In genomic region chr3:16801223-16801622, GRCh38 we compare ENCODE assay signal across 12 cellular contexts.
A peak's percentile ranks its signal among the peaks of the same experiment; 100 is the strongest.
DNase-seq lines count a peak whose midpoint lies in the region; ATAC-seq lines count a peak whose summit lies in the region.
"Had no signal": no experiment of that assay in that cellular context is flagged by ENCODE, and none has a peak within 500 bp of the region (broad histone marks: within the 10 kb centered on the region; RNA-seq: fewer than 3 reads in every experiment).

No MANE protein-coding gene starts in this region.

- no peaks in the 10 kb centered on the region for H3K79me2 ChIP-seq in Karpas-422 (ENCODE audit: low read length)

- H2AFZ ChIP-seq in Karpas-422 (ENCODE audit: low read length), result no peak overlapping the region

- peaks cover 0 to 4% (median 0%) of the 10 kb centered on the region in 6 donors for H3K9me3 Mint-ChIP-seq in immature natural killer cell

- no peak overlapping the region for H3K4me3 ChIP-seq in Karpas-422 (ENCODE audit: low read length)
- H3K4me3 ChIP-seq in effector memory CD4-positive, alpha-beta T cell (ENCODE audit: insufficient read depth, low read depth, low read length, poor library complexity, severe bottlenecking), result no peak overlapping the region
- H3K4me3 ChIP-seq: testis had no signal

- no peaks in the 10 kb centered on the region for H3K27me3 ChIP-seq in Karpas-422 (ENCODE audit: low read length)
- no peaks in the 10 kb centered on the region for H3K27me3 ChIP-seq in effector memory CD4-positive, alpha-beta T cell (replicated peaks; ENCODE audit: control insufficient read depth, insufficient read depth, low read length, poor library complexity, severe bottlenecking)
- H3K27me3 ChIP-seq: testis had no signal

- peak; percentile 38 for DNase-seq in Ammon's horn (ENCODE audit: low spot score)
- DNase-seq in RPMI8226, result peak; percentile 64
- DNase-seq in immature natural killer cell, result peak; percentile 29 to 38 (median 36)
- DNase-seq in activated T-cell treated with anti-CD3 and anti-CD28 coated beads for 4 hours, result no peak
- DNase-seq in Karpas-422, result no peak
- DNase-seq in effector memory CD4-positive, alpha-beta T cell, result no peak
- no peak for DNase-seq in D341Med (ENCODE audit: low spot score)
- DNase-seq: NCI-H187, SW 1271, testis had no signal

- peaks cover 53 to 55% of the 10 kb centered on the region in 2 donors for H3K4me1 Mint-ChIP-seq in immature natural killer cell

- H3K27ac ChIP-seq in Karpas-422 (ENCODE audit: low read length), result no peak overlapping the region
- no peak overlapping the region for H3K27ac ChIP-seq in effector memory CD4-positive, alpha-beta T cell (ENCODE audit: insufficient read depth, low read length, poor library complexity, severe bottlenecking)
- H3K27ac ChIP-seq: C4-2B, testis had no signal

- peak; percentile 38 for ATAC-seq in HG02884 (IDR thresholded peaks at IDR 0.05; ENCODE audit: unreplicated experiment)

- no peaks in the 10 kb centered on the region for H3K36me3 Mint-ChIP-seq in immature natural killer cell

- no peaks in the 10 kb centered on the region for H3K9me3 ChIP-seq in Karpas-422 (ENCODE audit: low read length)
- no peaks in the 10 kb centered on the region for H3K9me3 ChIP-seq in effector memory CD4-positive, alpha-beta T cell (ENCODE audit: control insufficient read depth, low read length)
- H3K9me3 ChIP-seq: testis had no signal

- H3K4me2 ChIP-seq in Karpas-422 (ENCODE audit: low read depth, low read length, poor library complexity, severe bottlenecking), result no peak overlapping the region

- H3K9me2 ChIP-seq in Karpas-422 (replicated peaks; ENCODE audit: insufficient read depth, low read length), result no peaks in the 10 kb centered on the region

- peaks cover 4% of the 10 kb centered on the region for H3K4me1 ChIP-seq in Karpas-422 (ENCODE audit: low read length)
- peaks cover 16% of the 10 kb centered on the region for H3K4me1 ChIP-seq in effector memory CD4-positive, alpha-beta T cell (ENCODE audit: control insufficient read depth, insufficient read depth, low read length, poor library complexity, severe bottlenecking)

- no peaks in the 10 kb centered on the region for H4K20me1 ChIP-seq in Karpas-422 (ENCODE audit: insufficient read depth, low read depth, low read length)

- peak overlapping the region in 2 of 5 donors; percentile 20 to 46 for H3K4me3 Mint-ChIP-seq in immature natural killer cell

- H3K27me3 Mint-ChIP-seq in immature natural killer cell (ENCODE audit: low read depth in 3 of 3), result peaks cover 3 to 7% (median 4%) of the 10 kb centered on the region in 3 donors

- H3K27ac Mint-ChIP-seq in immature natural killer cell, result no peak overlapping the region

- no peak overlapping the region for H3K9ac ChIP-seq in Karpas-422 (ENCODE audit: low read length)

- no peaks in the 10 kb centered on the region for H3K36me3 ChIP-seq in Karpas-422 (ENCODE audit: insufficient read depth, low read length)
- no peaks in the 10 kb centered on the region for H3K36me3 ChIP-seq in effector memory CD4-positive, alpha-beta T cell (ENCODE audit: control insufficient read depth, insufficient read depth, low read length)

Comparison
In these comparisons a context has a peak if more than half of its experiments do, and no peak if none do; other contexts are left out.
1. DNase-seq: peak in Ammon's horn (single experiment), RPMI8226 (single experiment) and immature natural killer cell (3 of 3); none in activated T-cell treated with anti-CD3 and anti-CD28 coated beads for 4 hours (single experiment), Karpas-422 (single experiment), effector memory CD4-positive, alpha-beta T cell (0 of 3) and D341Med (single experiment).